Comparison of ENCODE assay signal across 23 cellular contexts in the genomic region with DNA sequence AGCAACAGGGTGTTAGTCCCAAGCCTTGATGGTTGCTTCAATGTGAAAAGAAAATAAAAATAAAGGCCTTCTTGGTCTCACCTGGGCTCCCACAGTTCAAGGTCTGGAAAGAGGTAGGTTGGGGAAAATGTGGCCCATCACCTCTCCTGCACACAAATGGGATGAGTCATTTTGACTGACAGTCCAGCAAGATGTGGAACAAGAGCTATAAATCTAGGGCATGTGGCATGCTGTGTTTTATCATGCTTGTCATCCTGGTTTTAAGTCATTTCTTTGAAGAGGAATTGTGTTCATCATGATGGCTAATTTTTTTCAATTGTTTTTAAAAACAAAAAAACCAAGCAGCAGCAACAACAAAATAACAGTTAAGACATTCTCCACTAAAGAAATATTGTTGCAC.
"Had no signal": no experiment of that assay in that cellular context is flagged by ENCODE, and none has a peak within 500 bp of the region (broad histone marks: within the 10 kb centered on the region; RNA-seq: fewer than 3 reads in every experiment).

No MANE protein-coding gene starts in this region.

- H3K9ac ChIP-seq: neural progenitor cell had no signal

- H3K27ac Mint-ChIP-seq: endodermal cell; memory B cell; mesothelial cell of epicardium; natural killer cell treated with Interleukin-12 subunit alpha and Interleukin-12 subunit beta and Interleukin-15 and Interleukin-18, amount 100 ng/mL, for 72 hours; neural progenitor cell had no signal

- H3K4me1 Mint-ChIP-seq: endodermal cell, memory B cell, mesothelial cell of epicardium had no signal

- DNase-seq: colonic mucosa; dermis blood vessel endothelial cell; effector CD4-positive, alpha-beta T cell; endodermal cell; gastrocnemius medialis; heart right ventricle; hypothalamus; left ventricle myocardium inferior; lower lobe of right lung; nucleus accumbens; ovary; right cardiac atrium; small intestine; stimulated activated CD4-positive, alpha-beta T cell treated with anti-CD3 and anti-CD28 coated beads, Interleukin-12 subunit alpha, Interleukin-12 subunit beta, amount 100 ng/mL, for 4 hours; stimulated activated naive CD4-positive, alpha-beta T cell; stomach; substantia nigra; transverse colon had no signal

- H3K4me3 Mint-ChIP-seq: endodermal cell; memory B cell; mesothelial cell of epicardium; natural killer cell treated with Interleukin-12 subunit alpha and Interleukin-12 subunit beta and Interleukin-15 and Interleukin-18, amount 100 ng/mL, for 72 hours; neural progenitor cell had no signal

- H3K9me3 Mint-ChIP-seq: endodermal cell, memory B cell, mesothelial cell of epicardium, neural progenitor cell had no signal

- H3K4me2 ChIP-seq: neural progenitor cell had no signal

- H3K4me1 ChIP-seq: colonic mucosa, gastrocnemius medialis, heart right ventricle, left ventricle myocardium inferior, lower lobe of right lung, stomach, transverse colon had no signal

- H3K27me3 ChIP-seq: colonic mucosa, gastrocnemius medialis, neural progenitor cell, ovary, stomach, transverse colon had no signal

- H3K4me3 ChIP-seq: colonic mucosa, gastrocnemius medialis, heart right ventricle, left ventricle myocardium inferior, lower lobe of right lung, neural progenitor cell, ovary, stomach, thoracic aorta, transverse colon had no signal

- H2AFZ ChIP-seq: neural progenitor cell had no signal

- H3K27ac ChIP-seq: colonic mucosa, gastrocnemius medialis, heart right ventricle, left ventricle myocardium inferior, lower lobe of right lung, neural progenitor cell, ovary, stomach, thoracic aorta, transverse colon had no signal

- H3K36me3 Mint-ChIP-seq: memory B cell; mesothelial cell of epicardium; natural killer cell treated with Interleukin-12 subunit alpha and Interleukin-12 subunit beta and Interleukin-15 and Interleukin-18, amount 100 ng/mL, for 72 hours; neural progenitor cell had no signal

- H3K36me3 ChIP-seq: colonic mucosa, gastrocnemius medialis, heart right ventricle, left ventricle myocardium inferior, lower lobe of right lung, neural progenitor cell, ovary, stomach, thoracic aorta, transverse colon had no signal

- ATAC-seq: gastrocnemius medialis; heart right ventricle; lower lobe of right lung; natural killer cell treated with Interleukin-12 subunit alpha and Interleukin-12 subunit beta and Interleukin-15 and Interleukin-18, amount 100 ng/mL, for 72 hours; right cardiac atrium had no signal

- H3K27me3 Mint-ChIP-seq: natural killer cell treated with Interleukin-12 subunit alpha and Interleukin-12 subunit beta and Interleukin-15 and Interleukin-18, amount 100 ng/mL, for 72 hours had no signal

- H3K9me3 ChIP-seq: colonic mucosa, gastrocnemius medialis, heart right ventricle, left ventricle myocardium inferior, lower lobe of right lung, ovary, stomach, thoracic aorta, transverse colon had no signal
